ENCODE assay signal across 1 cellular context in the genomic region with DNA sequence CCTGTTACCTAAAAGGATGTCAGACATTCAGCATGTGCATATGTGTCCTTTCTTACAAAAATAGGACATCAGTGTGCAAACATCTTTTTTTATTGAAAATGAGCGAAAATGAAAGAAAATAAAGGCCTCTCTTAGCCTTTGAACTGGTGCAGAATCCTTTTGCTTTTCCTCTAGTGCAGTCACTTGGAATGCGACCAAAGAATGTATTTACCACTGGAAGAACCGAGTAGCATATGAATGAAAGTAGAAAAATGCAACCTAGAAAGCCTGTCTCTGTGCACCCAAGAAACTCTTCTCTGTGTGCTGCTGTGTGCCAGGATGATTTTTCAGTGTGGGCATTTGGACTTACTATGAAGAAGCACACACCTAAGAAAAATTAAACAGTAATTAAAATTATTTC.
TF ChIP-seq lines count a peak whose summit lies in the region.

No MANE protein-coding gene starts in this region.

TF ChIP-seq in WTC11, 78 proteins besides CTCF, POLR2A, EP300 and RAD21 (continued from another document):
- TF ChIP-seq SP1 (CRISPR knock-in tag; conservative IDR thresholded peaks at IDR 0.05) (no peak), SOX15 (CRISPR knock-in tag; IDR thresholded peaks at IDR 0.05) (no peak)
- TF ChIP-seq, protein P1, sequence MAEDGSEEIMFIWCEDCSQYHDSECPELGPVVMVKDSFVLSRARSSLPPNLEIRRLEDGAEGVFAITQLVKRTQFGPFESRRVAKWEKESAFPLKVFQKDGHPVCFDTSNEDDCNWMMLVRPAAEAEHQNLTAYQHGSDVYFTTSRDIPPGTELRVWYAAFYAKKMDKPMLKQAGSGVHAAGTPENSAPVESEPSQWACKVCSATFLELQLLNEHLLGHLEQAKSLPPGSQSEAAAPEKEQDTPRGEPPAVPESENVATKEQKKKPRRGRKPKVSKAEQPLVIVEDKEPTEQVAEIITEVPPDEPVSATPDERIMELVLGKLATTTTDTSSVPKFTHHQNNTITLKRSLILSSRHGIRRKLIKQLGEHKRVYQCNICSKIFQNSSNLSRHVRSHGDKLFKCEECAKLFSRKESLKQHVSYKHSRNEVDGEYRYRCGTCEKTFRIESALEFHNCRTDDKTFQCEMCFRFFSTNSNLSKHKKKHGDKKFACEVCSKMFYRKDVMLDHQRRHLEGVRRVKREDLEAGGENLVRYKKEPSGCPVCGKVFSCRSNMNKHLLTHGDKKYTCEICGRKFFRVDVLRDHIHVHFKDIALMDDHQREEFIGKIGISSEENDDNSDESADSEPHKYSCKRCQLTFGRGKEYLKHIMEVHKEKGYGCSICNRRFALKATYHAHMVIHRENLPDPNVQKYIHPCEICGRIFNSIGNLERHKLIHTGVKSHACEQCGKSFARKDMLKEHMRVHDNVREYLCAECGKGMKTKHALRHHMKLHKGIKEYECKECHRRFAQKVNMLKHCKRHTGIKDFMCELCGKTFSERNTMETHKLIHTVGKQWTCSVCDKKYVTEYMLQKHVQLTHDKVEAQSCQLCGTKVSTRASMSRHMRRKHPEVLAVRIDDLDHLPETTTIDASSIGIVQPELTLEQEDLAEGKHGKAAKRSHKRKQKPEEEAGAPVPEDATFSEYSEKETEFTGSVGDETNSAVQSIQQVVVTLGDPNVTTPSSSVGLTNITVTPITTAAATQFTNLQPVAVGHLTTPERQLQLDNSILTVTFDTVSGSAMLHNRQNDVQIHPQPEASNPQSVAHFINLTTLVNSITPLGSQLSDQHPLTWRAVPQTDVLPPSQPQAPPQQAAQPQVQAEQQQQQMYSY (CRISPR knock-in tag; IDR thresholded peaks at IDR 0.05) = no peak
- TF ChIP-seq, protein P2, sequence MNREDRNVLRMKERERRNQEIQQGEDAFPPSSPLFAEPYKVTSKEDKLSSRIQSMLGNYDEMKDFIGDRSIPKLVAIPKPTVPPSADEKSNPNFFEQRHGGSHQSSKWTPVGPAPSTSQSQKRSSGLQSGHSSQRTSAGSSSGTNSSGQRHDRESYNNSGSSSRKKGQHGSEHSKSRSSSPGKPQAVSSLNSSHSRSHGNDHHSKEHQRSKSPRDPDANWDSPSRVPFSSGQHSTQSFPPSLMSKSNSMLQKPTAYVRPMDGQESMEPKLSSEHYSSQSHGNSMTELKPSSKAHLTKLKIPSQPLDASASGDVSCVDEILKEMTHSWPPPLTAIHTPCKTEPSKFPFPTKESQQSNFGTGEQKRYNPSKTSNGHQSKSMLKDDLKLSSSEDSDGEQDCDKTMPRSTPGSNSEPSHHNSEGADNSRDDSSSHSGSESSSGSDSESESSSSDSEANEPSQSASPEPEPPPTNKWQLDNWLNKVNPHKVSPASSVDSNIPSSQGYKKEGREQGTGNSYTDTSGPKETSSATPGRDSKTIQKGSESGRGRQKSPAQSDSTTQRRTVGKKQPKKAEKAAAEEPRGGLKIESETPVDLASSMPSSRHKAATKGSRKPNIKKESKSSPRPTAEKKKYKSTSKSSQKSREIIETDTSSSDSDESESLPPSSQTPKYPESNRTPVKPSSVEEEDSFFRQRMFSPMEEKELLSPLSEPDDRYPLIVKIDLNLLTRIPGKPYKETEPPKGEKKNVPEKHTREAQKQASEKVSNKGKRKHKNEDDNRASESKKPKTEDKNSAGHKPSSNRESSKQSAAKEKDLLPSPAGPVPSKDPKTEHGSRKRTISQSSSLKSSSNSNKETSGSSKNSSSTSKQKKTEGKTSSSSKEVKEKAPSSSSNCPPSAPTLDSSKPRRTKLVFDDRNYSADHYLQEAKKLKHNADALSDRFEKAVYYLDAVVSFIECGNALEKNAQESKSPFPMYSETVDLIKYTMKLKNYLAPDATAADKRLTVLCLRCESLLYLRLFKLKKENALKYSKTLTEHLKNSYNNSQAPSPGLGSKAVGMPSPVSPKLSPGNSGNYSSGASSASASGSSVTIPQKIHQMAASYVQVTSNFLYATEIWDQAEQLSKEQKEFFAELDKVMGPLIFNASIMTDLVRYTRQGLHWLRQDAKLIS (CRISPR knock-in tag; IDR thresholded peaks at IDR 0.05; ENCODE audit: borderline replicate concordance) = no peak
TF ChIP-seq in WTC11: peak in this region for 0.
